1 cellular context compared by ENCODE assay signal in the genomic region with DNA sequence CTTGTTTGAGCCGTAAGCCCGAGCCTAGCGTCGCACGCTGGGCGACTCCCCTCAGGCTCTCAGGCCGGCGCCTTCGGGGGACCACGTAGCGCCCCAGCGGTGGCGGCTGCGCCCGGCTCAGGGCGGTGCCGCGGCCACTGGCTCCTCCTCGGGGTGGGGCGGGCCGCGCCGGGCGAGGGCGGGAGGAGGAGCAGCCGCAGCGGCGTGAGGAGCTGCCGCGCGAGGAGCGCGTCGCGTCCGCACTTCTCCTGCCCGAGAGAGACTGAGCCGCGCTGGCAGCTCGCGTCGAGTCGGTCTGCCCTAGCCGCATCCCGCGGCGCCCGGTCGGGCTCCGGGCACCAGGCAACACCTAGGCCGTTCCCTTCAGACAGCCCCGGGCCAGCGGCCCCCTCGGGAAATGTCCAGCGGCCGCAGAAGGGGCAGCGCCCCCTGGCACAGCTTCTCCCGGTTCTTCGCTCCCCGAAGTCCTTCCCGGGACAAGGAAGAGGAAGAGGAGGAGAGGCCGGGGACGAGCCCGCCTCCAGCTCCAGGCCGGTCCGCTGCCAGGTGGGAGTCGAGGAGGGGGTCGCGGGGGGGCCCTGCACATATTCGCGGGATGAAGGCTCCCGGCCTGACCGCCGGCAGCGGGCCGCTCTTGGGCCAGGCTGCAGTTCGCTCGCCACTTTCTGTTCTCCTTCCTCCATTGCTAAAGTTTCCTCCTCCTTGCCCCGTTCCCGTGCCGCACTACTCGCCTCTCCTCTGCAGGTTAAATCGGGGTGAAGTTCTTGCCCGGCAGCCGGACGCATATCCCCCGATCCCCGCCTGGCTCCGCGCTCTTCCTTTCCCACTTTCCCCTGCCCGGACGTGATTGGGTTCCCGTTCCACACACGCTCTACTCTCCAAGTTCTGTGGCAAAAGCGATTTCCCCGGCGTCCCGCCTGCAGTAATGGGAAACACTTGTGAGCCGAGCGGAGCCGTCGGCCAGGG.
TF ChIP-seq lines count a peak whose summit lies in the region.

A gene (plus strand): TSS at position 202 of the 966 bp plus-strand sequence. CDS start 196 bp downstream, at position 398.

TF ChIP-seq in HepG2, 621 proteins besides CTCF, POLR2A, EP300 and RAD21 (continued from another document):
- no peak for TF ChIP-seq SMC3 (IDR thresholded peaks at IDR 0.05; ENCODE audit: low read length)
- TF ChIP-seq ZMYM4 (CRISPR knock-in tag; IDR thresholded peaks at IDR 0.05): peak; percentile 85
- peak; percentile 69; the same call in 1 of the 2 replicates for TF ChIP-seq TOPORS (CRISPR knock-in tag; IDR thresholded peaks at IDR 0.05)
- no peak; the same call in 1 of the 2 replicates for TF ChIP-seq KLF6 (CRISPR knock-in tag; IDR thresholded peaks at IDR 0.05)
- TF ChIP-seq, protein P1, sequence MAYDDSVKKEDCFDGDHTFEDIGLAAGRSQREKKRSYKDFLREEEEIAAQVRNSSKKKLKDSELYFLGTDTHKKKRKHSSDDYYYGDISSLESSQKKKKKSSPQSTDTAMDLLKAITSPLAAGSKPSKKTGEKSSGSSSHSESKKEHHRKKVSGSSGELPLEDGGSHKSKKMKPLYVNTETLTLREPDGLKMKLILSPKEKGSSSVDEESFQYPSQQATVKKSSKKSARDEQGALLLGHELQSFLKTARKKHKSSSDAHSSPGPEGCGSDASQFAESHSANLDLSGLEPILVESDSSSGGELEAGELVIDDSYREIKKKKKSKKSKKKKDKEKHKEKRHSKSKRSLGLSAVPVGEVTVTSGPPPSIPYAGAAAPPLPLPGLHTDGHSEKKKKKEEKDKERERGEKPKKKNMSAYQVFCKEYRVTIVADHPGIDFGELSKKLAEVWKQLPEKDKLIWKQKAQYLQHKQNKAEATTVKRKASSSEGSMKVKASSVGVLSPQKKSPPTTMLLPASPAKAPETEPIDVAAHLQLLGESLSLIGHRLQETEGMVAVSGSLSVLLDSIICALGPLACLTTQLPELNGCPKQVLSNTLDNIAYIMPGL (CRISPR knock-in tag; IDR thresholded peaks at IDR 0.05; ENCODE audit: borderline replicate concordance in 1 of 2, low read depth in 1 of 2): peak; percentile 66 to 96; a peak in 3 of 4 replicates
- peak; percentile 85; the same call in 1 of the 2 replicates for TF ChIP-seq ZC3H13 (CRISPR knock-in tag; IDR thresholded peaks at IDR 0.05)
- no peak for TF ChIP-seq POLR2AphosphoS2 (IDR thresholded peaks at IDR 0.05; ENCODE audit: low read depth, low read length)
